ENCODE assay signal across 19 cellular contexts in genomic region chr12:79082595-79082994, GRCh38.
A peak's percentile ranks its signal among the peaks of the same experiment; 100 is the strongest.
DNase-seq lines count a peak whose midpoint lies in the region; ATAC-seq, FAIRE-seq and TF ChIP-seq lines count a peak whose summit lies in the region.
"Had no signal": no experiment of that assay in that cellular context is flagged by ENCODE, and none has a peak within 500 bp of the region (broad histone marks: within the 10 kb centered on the region; RNA-seq: fewer than 3 reads in every experiment).

No MANE protein-coding gene starts in this region.

- no peak for TF ChIP-seq CTCF in H1 (IDR thresholded peaks at IDR 0.05; ENCODE audit: control extremely low read depth in 1 of 3, insufficient read depth in 1 of 3, low read depth in 1 of 3, low read length in 3 of 3)
- TF ChIP-seq CTCF in keratinocyte (optimal IDR thresholded peaks at IDR 0.05 in 1 of 3, IDR thresholded peaks at IDR 0.05 in 1 of 3, conservative IDR thresholded peaks at IDR 0.05 in 1 of 3; ENCODE audit: extremely low read depth in 1 of 3, insufficient read depth in 2 of 3, low read length in 3 of 3) = no peak

- H3K79me2 ChIP-seq in H1 (ENCODE audit: control insufficient read depth in 1 of 2, insufficient read depth in 2 of 2, low read length in 2 of 2) (no peaks in the 10 kb centered on the region), keratinocyte (ENCODE audit: control insufficient read depth, insufficient read depth, low read length) (no peaks in the 10 kb centered on the region)

- no peak overlapping the region for H3K4ac ChIP-seq in H1 (replicated peaks; ENCODE audit: insufficient read length, low read depth, low read length)

- no peak overlapping the region for H4K8ac ChIP-seq in H1 (ENCODE audit: extremely low read depth, insufficient read depth, low read length)

- H3K27me3 ChIP-seq in H1 (replicated peaks in 1 of 4; ENCODE audit: control insufficient read depth in 3 of 4, extremely low read depth in 1 of 4, insufficient read depth in 3 of 4, low read length in 3 of 4) (no peaks in the 10 kb centered on the region), keratinocyte (ENCODE audit: control insufficient read depth, extremely low read depth, insufficient read depth, low read length) (no peaks in the 10 kb centered on the region)
- H3K27me3 ChIP-seq: Peyer's patch had no signal

- H3K27ac ChIP-seq in H1 (ENCODE audit: low read depth, low read length) (no peak overlapping the region), keratinocyte (ENCODE audit: control insufficient read depth, insufficient read depth, low read length) (no peak overlapping the region)
- H3K27ac ChIP-seq: Peyer's patch had no signal

- no peak for TF ChIP-seq EP300 in H1 (IDR thresholded peaks at IDR 0.05; ENCODE audit: borderline replicate concordance in 1 of 2, low read depth in 2 of 2, low read length in 2 of 2)

- no peak overlapping the region for H3K18ac ChIP-seq in H1 (ENCODE audit: extremely low read depth, low read length)

- H3K4me1 ChIP-seq in H1 (replicated peaks in 1 of 4; ENCODE audit: control insufficient read depth in 3 of 4, insufficient read depth in 4 of 4, low read length in 3 of 4) (peaks cover 0 to 11% (median 6%) of the 10 kb centered on the region in 4 experiments; a peak in 4 of 7 replicates), keratinocyte (ENCODE audit: control insufficient read depth, extremely low read depth, insufficient read depth, low read length) (no peaks in the 10 kb centered on the region)
- H3K4me1 ChIP-seq: Peyer's patch had no signal

- no peak for TF ChIP-seq POLR2A in H1 (IDR thresholded peaks at IDR 0.05; ENCODE audit: control extremely low read depth in 1 of 2, low read depth in 2 of 2, low read length in 2 of 2)

- H3K9me1 ChIP-seq in keratinocyte (ENCODE audit: control insufficient read depth, extremely low read depth, insufficient read depth, low read length) = no peaks in the 10 kb centered on the region

- FAIRE-seq in H1 (lab: Jason Lieb, UNC) (no peak), keratinocyte (lab: Jason Lieb, UNC) (no peak)
- FAIRE-seq: GM12878, GM19239, HTR-8/SVneo, K562 had no signal

- H3K56ac ChIP-seq in H1 (replicated peaks; ENCODE audit: insufficient read length, low read depth, low read length) = no peak overlapping the region

- H3K79me1 ChIP-seq in H1 (ENCODE audit: low read depth, low read length) = no peaks in the 10 kb centered on the region

- CTCF ChIA-PET in H1 (lab: Charles Lee; ENCODE audit: partially characterized antibody) = interaction anchor here (0.7 to 1.8 kb wide), 6 partner anchors 35 to 902 kb away, joined by 3 to 5 read pairs (median 4); no protein-coding TSS in a partner anchor

- no peak for TF ChIP-seq RAD21 in H1 (IDR thresholded peaks at IDR 0.05 in 1 of 2, conservative IDR thresholded peaks at IDR 0.05 in 1 of 2; ENCODE audit: low read depth in 2 of 2, low read length in 2 of 2)

- H3K9ac ChIP-seq in H1 (replicated peaks in 1 of 4; ENCODE audit: extremely low read depth in 1 of 4, low read depth in 3 of 4, low read length in 3 of 4) = no peak overlapping the region
- no peak overlapping the region for H3K9ac ChIP-seq in keratinocyte (ENCODE audit: control insufficient read depth, extremely low read depth, insufficient read depth, low read length)

- H4K20me1 ChIP-seq in H1 (replicated peaks in 1 of 2; ENCODE audit: control insufficient read depth in 1 of 2, insufficient read depth in 2 of 2, low read length in 2 of 2) = no peaks in the 10 kb centered on the region
- no peaks in the 10 kb centered on the region for H4K20me1 ChIP-seq in keratinocyte (ENCODE audit: control insufficient read depth, extremely low read depth, insufficient read depth, low read length)

- H3K9me3 ChIP-seq in H1 (ENCODE audit: insufficient read depth in 2 of 2, low read depth in 1 of 2, low read length in 1 of 2) (no peaks in the 10 kb centered on the region), keratinocyte (ENCODE audit: control insufficient read depth, low read depth, low read length) (no peaks in the 10 kb centered on the region)
- H3K9me3 ChIP-seq: HAP-1, Peyer's patch had no signal

- DNase-seq in NCI-H510A treated with DMSO at 0.1 percent for 48 hours (lab: John Stamatoyannopoulos, UW) (peak; percentile 41), NCI-H510A (lab: John Stamatoyannopoulos, UW) (no peak), H1 (ENCODE audit: low read depth in 1 of 2, low spot score in 2 of 2) (no peak), keratinocyte (ENCODE audit: low read depth, low spot score) (no peak), UCSD-AML1 (lab: John Stamatoyannopoulos, UW; ENCODE audit: unreplicated experiment) (no peak), mucosa of gallbladder (ENCODE audit: low spot score) (no peak)
- DNase-seq: 8988T, GDM1, HFFc6, MV-4-11, NCI-H2107, NCI-H446, Peyer's patch had no signal

- H3K23ac ChIP-seq in H1 (ENCODE audit: insufficient read length) = no peak overlapping the region

- H3K4me3 ChIP-seq in H1 (ENCODE audit: extremely low read depth in 1 of 4, insufficient read depth in 2 of 4, low read depth in 3 of 4, low read length in 4 of 4) (no peak overlapping the region), keratinocyte (ENCODE audit: control insufficient read depth in 2 of 3, extremely low read depth in 1 of 3, insufficient read depth in 2 of 3, low read depth in 1 of 3, low read length in 3 of 3) (no peak overlapping the region)
- H3K4me3 ChIP-seq: GM12878, HAP-1, K562, Peyer's patch had no signal

- no peak overlapping the region for H2BK20ac ChIP-seq in H1 (ENCODE audit: low read length)

- dilution Hi-C loops in keratinocyte (cut with MboI; ENCODE audit: extremely low pct_ligation_motif_present, low sequenced_read_pairs) = no loop called here

- no peak overlapping the region for H4K91ac ChIP-seq in H1 (replicated peaks; ENCODE audit: insufficient read length, low read length)

- H2BK12ac ChIP-seq in H1 (ENCODE audit: low read depth, low read length) = no peak overlapping the region

- H2AFZ ChIP-seq in H1 (ENCODE audit: low read length) (no peak overlapping the region), keratinocyte (ENCODE audit: control insufficient read depth, low read length) (peak overlapping the region; percentile 9)

- H2BK120ac ChIP-seq in H1 (replicated peaks; ENCODE audit: low read depth, low read length) = no peak overlapping the region

- H3K23me2 ChIP-seq in H1 (ENCODE audit: low read depth, low read length) = no peaks in the 10 kb centered on the region

- H3K36me3 ChIP-seq in H1 (ENCODE audit: control insufficient read depth in 2 of 4, insufficient read depth in 4 of 4, low read length in 3 of 4) = no peaks in the 10 kb centered on the region
- no peaks in the 10 kb centered on the region for H3K36me3 ChIP-seq in keratinocyte (ENCODE audit: control insufficient read depth in 2 of 2, extremely low read depth in 1 of 2, insufficient read depth in 2 of 2, low read length in 2 of 2)
- H3K36me3 ChIP-seq: HAP-1, Peyer's patch had no signal

- no peak overlapping the region for H2AK5ac ChIP-seq in H1 (ENCODE audit: low read depth, low read length)

- ATAC-seq in GM21423 (IDR thresholded peaks at IDR 0.05; ENCODE audit: unreplicated experiment) = no peak
- ATAC-seq: GM12878, K562 had no signal

- H3K4me2 ChIP-seq in H1 (ENCODE audit: insufficient read depth in 1 of 2, low read depth in 2 of 2, low read length in 2 of 2) = peak overlapping the region in 1 of 2 experiments; percentile 13; a peak in 1 of 4 replicates
- no peak overlapping the region for H3K4me2 ChIP-seq in keratinocyte (ENCODE audit: control insufficient read depth, extremely low read depth, insufficient read depth, low read depth, low read length)

- no peak overlapping the region for H3K14ac ChIP-seq in H1 (ENCODE audit: insufficient read length)

- no peak overlapping the region for H2BK15ac ChIP-seq in H1 (ENCODE audit: low read length)

- H4K5ac ChIP-seq in H1 (ENCODE audit: insufficient read length, low read depth, low read length) = peak overlapping the region; percentile 13

- POLR2A ChIA-PET in H1 (lab: Charles Lee; ENCODE audit: partially characterized antibody) = interaction anchor here (1.1 kb wide), 1 partner anchor 14 kb away, joined by 4 read pairs; no protein-coding TSS in a partner anchor

- WGBS in H1 (ENCODE audit: extremely low coverage in 1 of 2, insufficient coverage in 1 of 2, insufficient read length in 1 of 2, insufficient replicate concordance in 2 of 2, low coverage in 1 of 2, low lambda C conversion rate in 2 of 2, missing lambda C conversion rate in 1 of 2), 2 experiments = 88% methylated on average over 1 of the region's 1 CpG; no CpG with 5 or more reads in 1 of the 2 experiments

- H2BK5ac ChIP-seq in H1 (ENCODE audit: low read depth, low read length) = no peak overlapping the region

TF ChIP-seq in H1, 55 proteins besides CTCF, POLR2A, EP300 and RAD21 (continues in another document):
- TF ChIP-seq SIRT6 (IDR thresholded peaks at IDR 0.05; ENCODE audit: low read length) = no peak
- TF ChIP-seq SP1 (IDR thresholded peaks at IDR 0.05; ENCODE audit: low read depth, low read length) = no peak
- no peak for TF ChIP-seq BACH1 (IDR thresholded peaks at IDR 0.05; ENCODE audit: low read length)
- TF ChIP-seq SIN3A (conservative IDR thresholded peaks at IDR 0.05 in 1 of 2, IDR thresholded peaks at IDR 0.05 in 1 of 2; ENCODE audit: low read depth in 1 of 2, low read length in 2 of 2) = no peak
- TF ChIP-seq GABPA (IDR thresholded peaks at IDR 0.05; ENCODE audit: borderline replicate concordance, insufficient read depth, low read length) = no peak
- TF ChIP-seq BRCA1 (IDR thresholded peaks at IDR 0.05; ENCODE audit: low read depth, low read length) = no peak
- no peak for TF ChIP-seq PHF8 (conservative IDR thresholded peaks at IDR 0.05; ENCODE audit: low read depth, low read length)
- no peak for TF ChIP-seq SP2 (IDR thresholded peaks at IDR 0.05; ENCODE audit: low read length)
- TF ChIP-seq SP4 (IDR thresholded peaks at IDR 0.05; ENCODE audit: low read length) = no peak
- TF ChIP-seq TEAD4 (IDR thresholded peaks at IDR 0.05; ENCODE audit: low read depth, low read length) = no peak
- TF ChIP-seq RBBP5 (IDR thresholded peaks at IDR 0.05; ENCODE audit: borderline replicate concordance, low read depth, low read length) = no peak
- TF ChIP-seq ATF2 (IDR thresholded peaks at IDR 0.05; ENCODE audit: low read length) = no peak
- TF ChIP-seq RFX5 (IDR thresholded peaks at IDR 0.05; ENCODE audit: borderline replicate concordance, low read depth, low read length) = no peak
- TF ChIP-seq TCF12 (IDR thresholded peaks at IDR 0.05; ENCODE audit: low read depth, low read length) = no peak
